20 cellular contexts compared by ENCODE assay signal in genomic region chr3:159668461-159668860, GRCh38.
"Had no signal": no experiment of that assay in that cellular context is flagged by ENCODE, and none has a peak within 500 bp of the region (broad histone marks: within the 10 kb centered on the region; RNA-seq: fewer than 3 reads in every experiment).

No MANE protein-coding gene starts in this region.

- H3K4me1 Mint-ChIP-seq: activated B cell treated with CpG ODN at 0.5 μM for 24 hours; activated CD4-positive, alpha-beta memory T cell treated with anti-CD3 and anti-CD28 coated beads, Interleukin-2, amount 10 ng/mL, durations not matched to agents 7 days and 5 days; activated CD8-positive, alpha-beta memory T cell treated with anti-CD3 and anti-CD28 coated beads, Interleukin-2, amount 10 ng/mL, durations not matched to agents 7 days and 5 days; activated naive CD8-positive, alpha-beta T cell treated with anti-CD3 and anti-CD28 coated beads for 36 hours; activated T-helper 17 cell treated with anti-CD3 and anti-CD28 coated beads, Interleukin-2, amount 50 U/mL, for 72 hours; immature natural killer cell; stimulated activated naive B cell treated with anti-CD40 and anti-IgM and Interleukin-4, amounts not matched to agents 10 μg/mL and 1 μg/mL and 100 μg/mL, for 72 hours; T-cell had no signal

- H3K4me3 Mint-ChIP-seq: activated B cell treated with CpG ODN at 0.5 μM for 24 hours; activated CD4-positive, alpha-beta memory T cell treated with anti-CD3 and anti-CD28 coated beads, Interleukin-2, amount 10 ng/mL, durations not matched to agents 7 days and 5 days; activated CD8-positive, alpha-beta memory T cell treated with anti-CD3 and anti-CD28 coated beads, Interleukin-2, amount 10 ng/mL, durations not matched to agents 7 days and 5 days; activated naive CD8-positive, alpha-beta T cell treated with anti-CD3 and anti-CD28 coated beads for 36 hours; activated T-helper 17 cell treated with anti-CD3 and anti-CD28 coated beads, Interleukin-2, amount 50 U/mL, for 72 hours; endodermal cell; immature natural killer cell; stimulated activated naive B cell treated with anti-CD40 and anti-IgM and Interleukin-4, amounts not matched to agents 10 μg/mL and 1 μg/mL and 100 μg/mL, for 72 hours; T-cell had no signal

- DNase-seq: activated B cell treated with CpG ODN at 0.5 μM for 24 hours; activated CD4-positive, alpha-beta memory T cell treated with anti-CD3 and anti-CD28 coated beads, Interleukin-2, amount 10 ng/mL, durations not matched to agents 7 days and 5 days; activated CD4-positive, alpha-beta T cell treated with anti-CD3 and anti-CD28 coated beads for 4 hours; activated CD8-positive, alpha-beta memory T cell treated with anti-CD3 and anti-CD28 coated beads, Interleukin-2, amount 10 ng/mL, durations not matched to agents 7 days and 5 days; activated naive CD4-positive, alpha-beta T cell; activated naive CD8-positive, alpha-beta T cell treated with anti-CD3 and anti-CD28 coated beads for 36 hours; amniotic stem cell; endodermal cell; foreskin melanocyte; immature natural killer cell; lower lobe of right lung; midbrain; occipital lobe; stimulated activated CD4-positive, alpha-beta T cell treated with anti-CD3 and anti-CD28 coated beads, Interleukin-4, amount 100 ng/mL, for 4 hours; stimulated activated naive B cell treated with anti-CD40 and anti-IgM and Interleukin-4, amounts not matched to agents 10 μg/mL and 1 μg/mL and 100 μg/mL, for 72 hours; T-cell had no signal

- H3K36me3 ChIP-seq: lower lobe of right lung, prostate gland, right lobe of liver, thoracic aorta had no signal

- H3K4me3 ChIP-seq: lower lobe of right lung, prostate gland, right lobe of liver, thoracic aorta had no signal

- H3K27ac Mint-ChIP-seq: activated B cell treated with CpG ODN at 0.5 μM for 24 hours; activated CD4-positive, alpha-beta memory T cell treated with anti-CD3 and anti-CD28 coated beads, Interleukin-2, amount 10 ng/mL, durations not matched to agents 7 days and 5 days; activated CD8-positive, alpha-beta memory T cell treated with anti-CD3 and anti-CD28 coated beads, Interleukin-2, amount 10 ng/mL, durations not matched to agents 7 days and 5 days; activated naive CD8-positive, alpha-beta T cell treated with anti-CD3 and anti-CD28 coated beads for 36 hours; activated T-helper 17 cell treated with anti-CD3 and anti-CD28 coated beads, Interleukin-2, amount 50 U/mL, for 72 hours; endodermal cell; immature natural killer cell; stimulated activated naive B cell treated with anti-CD40 and anti-IgM and Interleukin-4, amounts not matched to agents 10 μg/mL and 1 μg/mL and 100 μg/mL, for 72 hours; T-cell had no signal

- H3K4me1 ChIP-seq: lower lobe of right lung, prostate gland had no signal

- H3K27ac ChIP-seq: lower lobe of right lung, prostate gland had no signal

- H3K9me3 Mint-ChIP-seq: activated B cell treated with CpG ODN at 0.5 μM for 24 hours; activated CD4-positive, alpha-beta memory T cell treated with anti-CD3 and anti-CD28 coated beads, Interleukin-2, amount 10 ng/mL, durations not matched to agents 7 days and 5 days; activated naive CD8-positive, alpha-beta T cell treated with anti-CD3 and anti-CD28 coated beads for 36 hours; activated T-helper 17 cell treated with anti-CD3 and anti-CD28 coated beads, Interleukin-2, amount 50 U/mL, for 72 hours; endodermal cell; stimulated activated naive B cell treated with anti-CD40 and anti-IgM and Interleukin-4, amounts not matched to agents 10 μg/mL and 1 μg/mL and 100 μg/mL, for 72 hours had no signal

- H3K27me3 ChIP-seq: right lobe of liver had no signal

- H3K27me3 Mint-ChIP-seq: activated B cell treated with CpG ODN at 0.5 μM for 24 hours; activated CD4-positive, alpha-beta memory T cell treated with anti-CD3 and anti-CD28 coated beads, Interleukin-2, amount 10 ng/mL, durations not matched to agents 7 days and 5 days; activated CD8-positive, alpha-beta memory T cell treated with anti-CD3 and anti-CD28 coated beads, Interleukin-2, amount 10 ng/mL, durations not matched to agents 7 days and 5 days; activated naive CD8-positive, alpha-beta T cell treated with anti-CD3 and anti-CD28 coated beads for 36 hours; stimulated activated naive B cell treated with anti-CD40 and anti-IgM and Interleukin-4, amounts not matched to agents 10 μg/mL and 1 μg/mL and 100 μg/mL, for 72 hours had no signal

- H3K9me3 ChIP-seq: lower lobe of right lung, prostate gland, right lobe of liver, thoracic aorta had no signal

- ATAC-seq: activated CD8-positive, alpha-beta memory T cell treated with anti-CD3 and anti-CD28 coated beads, Interleukin-2, amount 10 ng/mL, durations not matched to agents 7 days and 5 days; activated T-helper 17 cell treated with anti-CD3 and anti-CD28 coated beads, Interleukin-2, amount 50 U/mL, for 72 hours; stimulated activated naive B cell treated with anti-CD40 and anti-IgM and Interleukin-4, amounts not matched to agents 10 μg/mL and 1 μg/mL and 100 μg/mL, for 72 hours; T-cell had no signal

- H3K36me3 Mint-ChIP-seq: activated CD8-positive, alpha-beta memory T cell treated with anti-CD3 and anti-CD28 coated beads, Interleukin-2, amount 10 ng/mL, durations not matched to agents 7 days and 5 days; activated naive CD8-positive, alpha-beta T cell treated with anti-CD3 and anti-CD28 coated beads for 36 hours; immature natural killer cell; stimulated activated naive B cell treated with anti-CD40 and anti-IgM and Interleukin-4, amounts not matched to agents 10 μg/mL and 1 μg/mL and 100 μg/mL, for 72 hours; T-cell had no signal
